In genomic region chr6:107345398-107345797, GRCh38 we compare ENCODE assay signal across 16 cellular contexts.
A peak's percentile ranks its signal among the peaks of the same experiment; 100 is the strongest.
DNase-seq lines count a peak whose midpoint lies in the region; ATAC-seq, FAIRE-seq and TF ChIP-seq lines count a peak whose summit lies in the region.
"Had no signal": no experiment of that assay in that cellular context is flagged by ENCODE, and none has a peak within 500 bp of the region (broad histone marks: within the 10 kb centered on the region; RNA-seq: fewer than 3 reads in every experiment).

No MANE protein-coding gene starts in this region.

- TF ChIP-seq EP300 in K562 (IDR thresholded peaks at IDR 0.05; ENCODE audit: low read length) (no peak), suprapubic skin (IDR thresholded peaks at IDR 0.05) (no peak)

- no peak overlapping the region for H3K4me2 ChIP-seq in K562 (ENCODE audit: insufficient read depth, low read length)
- H3K4me2 ChIP-seq: KMS-11 had no signal

- no peak overlapping the region for H3K9ac ChIP-seq in K562 (ENCODE audit: insufficient read depth in 1 of 2, low read depth in 2 of 2, low read length in 2 of 2)
- H3K9ac ChIP-seq: KMS-11 had no signal

- no peak overlapping the region for H3K27ac ChIP-seq in K562 (ENCODE audit: extremely low read depth, low read depth, low read length)
- H3K27ac ChIP-seq in suprapubic skin: no peak overlapping the region
- H3K27ac ChIP-seq: KMS-11 had no signal

- no peaks in the 10 kb centered on the region for H3K36me3 ChIP-seq in K562 (ENCODE audit: control insufficient read depth, insufficient read depth, low read length)
- no peaks in the 10 kb centered on the region for H3K36me3 ChIP-seq in suprapubic skin

- no peak for TF ChIP-seq RAD21 in K562 (CRISPR knock-in tag; conservative IDR thresholded peaks at IDR 0.05 in 1 of 2, IDR thresholded peaks at IDR 0.05 in 1 of 2)

- CTCF ChIA-PET in K562 (lab: Yijun Ruan, JAX; ENCODE audit: low intra/inter-chr PET ratio): no interaction called here

- ATAC-seq in K562: no peak
- no peak for ATAC-seq in HG02973 (IDR thresholded peaks at IDR 0.05; ENCODE audit: unreplicated experiment)
- no peak for ATAC-seq in GM21723 (IDR thresholded peaks at IDR 0.05; ENCODE audit: unreplicated experiment)

- no peak for FAIRE-seq in K562 (lab: Jason Lieb, UNC)
- FAIRE-seq: endometrium had no signal

- TF ChIP-seq CTCF in AG09309 (IDR thresholded peaks at IDR 0.05; ENCODE audit: control insufficient read depth, insufficient read depth, low read depth, low read length, missing control alignments) (no peak), K562 (IDR thresholded peaks at IDR 0.05 in 2 of 3, conservative IDR thresholded peaks at IDR 0.05 in 1 of 3; ENCODE audit: insufficient read depth in 2 of 3, low read depth in 1 of 3, low read length in 3 of 3) (no peak), suprapubic skin (IDR thresholded peaks at IDR 0.05) (no peak)

- peak; percentile 4 for DNase-seq in AG09309 (ENCODE audit: low read depth)
- peak; percentile 12 for DNase-seq in HCEC 1CT
- peak; percentile 83 for DNase-seq in NOMO-1 treated with DMSO at 0.1 percent for 48 hours (lab: John Stamatoyannopoulos, UW; ENCODE audit: unreplicated experiment)
- no peak for DNase-seq in K562 (ENCODE audit: extremely low read depth in 1 of 4, low spot score in 3 of 4)
- no peak for DNase-seq in suprapubic skin (ENCODE audit: low spot score in 2 of 2)
- no peak for DNase-seq in activated CD4-positive, alpha-beta T cell treated with anti-CD3 and anti-CD28 coated beads, Interleukin-2, amount 50 U/mL, for 4 hours
- DNase-seq: activated naive CD4-positive, alpha-beta T cell treated with anti-CD3 and anti-CD28 coated beads, Interleukin-2, amount 50 U/mL, for 16 hours; CD4-positive, CD25-positive, alpha-beta regulatory T cell; mesendoderm; naive B cell; NCI-H1105 treated with DMSO at 0.1 percent for 48 hours; trophoblast cell had no signal

- POLR2A ChIA-PET in K562 (lab: Yijun Ruan, JAX): no interaction called here

- no peaks in the 10 kb centered on the region; a peak in 1 of 5 replicates for H3K4me1 ChIP-seq in K562 (replicated peaks in 1 of 2; ENCODE audit: control insufficient read depth in 2 of 2, insufficient read depth in 2 of 2, low read length in 2 of 2)
- no peaks in the 10 kb centered on the region for H3K4me1 ChIP-seq in suprapubic skin

- intact Hi-C loops in K562 (cut with micrococcal nuclease): no loop called here

- no peaks in the 10 kb centered on the region for H3K9me1 ChIP-seq in K562 (ENCODE audit: control insufficient read depth, insufficient read depth, low read length)

- TF ChIP-seq POLR2A in K562 (conservative IDR thresholded peaks at IDR 0.05): no peak
- TF ChIP-seq POLR2A in suprapubic skin (IDR thresholded peaks at IDR 0.05): no peak

- no peak overlapping the region for H2AFZ ChIP-seq in K562 (ENCODE audit: low read depth, low read length)

- H3K4me3 ChIP-seq in AG09309 (ENCODE audit: control insufficient read depth, low read depth, low read length) (no peak overlapping the region), K562 (no peak overlapping the region), suprapubic skin (no peak overlapping the region)

- BruUV-seq in K562 (replicated peaks; lab: Mats Ljungman, UMichigan): no TSS peak

- H3K27me3 ChIP-seq in K562 (ENCODE audit: control insufficient read depth in 2 of 2, insufficient read depth in 2 of 2, low read length in 2 of 2) (no peaks in the 10 kb centered on the region), suprapubic skin (no peaks in the 10 kb centered on the region)

- H3K9me3 ChIP-seq in K562 (replicated peaks; ENCODE audit: control insufficient read depth, insufficient read depth, low read depth, low read length) (no peaks in the 10 kb centered on the region), suprapubic skin (no peaks in the 10 kb centered on the region)

- no peaks in the 10 kb centered on the region for H4K20me1 ChIP-seq in K562 (replicated peaks; ENCODE audit: control insufficient read depth, insufficient read depth, low read length)

- in situ Hi-C loops in K562 (cut with MboI): no loop called here

- no peaks in the 10 kb centered on the region for H3K79me2 ChIP-seq in K562 (ENCODE audit: control insufficient read depth, insufficient read depth, low read length)

TF ChIP-seq in K562, 482 proteins besides CTCF, POLR2A, EP300 and RAD21:
- TF ChIP-seq VEZF1 (CRISPR knock-in tag; IDR thresholded peaks at IDR 0.05) (peak; percentile 24; the same call in 1 of the 2 replicates), TRIM24 (IDR thresholded peaks at IDR 0.05) (peak; percentile 53 to 54; a peak in 2 of 4 replicates), ZNF644 (tag; IDR thresholded peaks at IDR 0.05; ENCODE audit: low read depth) (no peak), CEBPG (CRISPR knock-in tag; IDR thresholded peaks at IDR 0.05) (no peak), CEBPG (tag; conservative IDR thresholded peaks at IDR 0.05 in 1 of 2, IDR thresholded peaks at IDR 0.05 in 1 of 2) (peak; percentile 57 to 83; a peak in 3 of 4 replicates), ATF3 (IDR thresholded peaks at IDR 0.05) (peak; percentile 58), ATF3 (CRISPR knock-in tag; conservative IDR thresholded peaks at IDR 0.05) (no peak), MED1 (CRISPR knock-in tag; IDR thresholded peaks at IDR 0.05; ENCODE audit: borderline replicate concordance) (no peak), HNRNPH1 (optimal IDR thresholded peaks at IDR 0.05; ENCODE audit: low read depth, low read length) (no peak), EWSR1 (IDR thresholded peaks at IDR 0.05; ENCODE audit: borderline replicate concordance, low read depth, partially characterized antibody) (no peak), TBP (optimal IDR thresholded peaks at IDR 0.05; ENCODE audit: low read depth, low read length) (no peak), CEBPB (tag; IDR thresholded peaks at IDR 0.05) (peak; percentile 73), ESRRA (IDR thresholded peaks at IDR 0.05; ENCODE audit: borderline replicate concordance, low read depth) (peak; percentile 73), NKRF (IDR thresholded peaks at IDR 0.05; ENCODE audit: borderline replicate concordance) (no peak), RNF2 (IDR thresholded peaks at IDR 0.05) (no peak), ZNF24 (IDR thresholded peaks at IDR 0.05) (no peak), SMARCC2 (IDR thresholded peaks at IDR 0.05; ENCODE audit: low read depth) (no peak)
- TF ChIP-seq, protein P1, sequence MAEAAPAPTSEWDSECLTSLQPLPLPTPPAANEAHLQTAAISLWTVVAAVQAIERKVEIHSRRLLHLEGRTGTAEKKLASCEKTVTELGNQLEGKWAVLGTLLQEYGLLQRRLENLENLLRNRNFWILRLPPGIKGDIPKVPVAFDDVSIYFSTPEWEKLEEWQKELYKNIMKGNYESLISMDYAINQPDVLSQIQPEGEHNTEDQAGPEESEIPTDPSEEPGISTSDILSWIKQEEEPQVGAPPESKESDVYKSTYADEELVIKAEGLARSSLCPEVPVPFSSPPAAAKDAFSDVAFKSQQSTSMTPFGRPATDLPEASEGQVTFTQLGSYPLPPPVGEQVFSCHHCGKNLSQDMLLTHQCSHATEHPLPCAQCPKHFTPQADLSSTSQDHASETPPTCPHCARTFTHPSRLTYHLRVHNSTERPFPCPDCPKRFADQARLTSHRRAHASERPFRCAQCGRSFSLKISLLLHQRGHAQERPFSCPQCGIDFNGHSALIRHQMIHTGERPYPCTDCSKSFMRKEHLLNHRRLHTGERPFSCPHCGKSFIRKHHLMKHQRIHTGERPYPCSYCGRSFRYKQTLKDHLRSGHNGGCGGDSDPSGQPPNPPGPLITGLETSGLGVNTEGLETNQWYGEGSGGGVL (CRISPR knock-in tag; IDR thresholded peaks at IDR 0.05): no peak

Comparison
In these comparisons a context has a peak if more than half of its experiments do, and no peak if none do; other contexts are left out.
1. DNase-seq: peak in AG09309 (single experiment), HCEC 1CT (single experiment) and NOMO-1 treated with DMSO at 0.1 percent for 48 hours (single experiment); none in K562 (0 of 4), suprapubic skin (0 of 2) and activated CD4-positive, alpha-beta T cell treated with anti-CD3 and anti-CD28 coated beads, Interleukin-2, amount 50 U/mL, for 4 hours (0 of 2).